Comparison of ENCODE assay signal across 16 cellular contexts in the genomic region with DNA sequence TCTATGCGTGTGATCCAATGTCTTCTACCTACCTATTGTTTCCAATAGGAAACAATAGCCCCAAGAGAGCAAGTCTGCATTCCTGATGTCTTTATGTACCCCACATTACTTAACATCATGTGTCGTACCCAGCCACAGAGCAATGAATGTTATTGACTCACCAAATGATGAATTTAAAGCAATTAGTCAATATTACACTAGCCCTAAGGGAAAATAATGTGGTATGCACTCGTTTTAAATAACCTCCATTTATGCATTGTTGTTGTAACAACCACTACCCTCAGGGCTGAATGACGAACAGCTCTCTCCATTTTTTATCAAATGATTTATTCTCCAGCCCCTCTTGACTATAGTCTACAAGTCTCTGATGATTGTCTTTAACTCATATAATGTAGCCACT.
"Had no signal": no experiment of that assay in that cellular context is flagged by ENCODE, and none has a peak within 500 bp of the region (broad histone marks: within the 10 kb centered on the region; RNA-seq: fewer than 3 reads in every experiment).

No MANE protein-coding gene starts in this region.

- H3K36me3 Mint-ChIP-seq: activated naive CD8-positive, alpha-beta T cell treated with anti-CD3 and anti-CD28 coated beads, Interleukin-2, amount 10 ng/mL, durations not matched to agents 7 days and 5 days; naive B cell; stimulated activated naive B cell treated with anti-CD40 and anti-IgM and Interleukin-4, amounts not matched to agents 10 μg/mL and 1 μg/mL and 100 μg/mL, for 72 hours had no signal

- H3K9me3 ChIP-seq: left lung, ovary, sigmoid colon, tibial artery had no signal

- DNase-seq: activated B cell treated with CpG ODN at 0.5 μM for 24 hours; activated CD4-positive, alpha-beta T cell treated with anti-CD3 and anti-CD28 coated beads, Interleukin-2, amount 10 ng/mL, durations not matched to agents 24 days and 14 days; activated CD8-positive, alpha-beta memory T cell treated with anti-CD3 and anti-CD28 coated beads, Interleukin-2, amount 50 U/mL, for 48 hours; activated CD8-positive, alpha-beta T cell treated with anti-CD3 and anti-CD28 coated beads, Interleukin-2, amount 10 ng/mL, durations not matched to agents 7 days and 5 days; activated naive CD8-positive, alpha-beta T cell treated with anti-CD3 and anti-CD28 coated beads, Interleukin-2, amount 10 ng/mL, durations not matched to agents 7 days and 5 days; effector memory CD4-positive, alpha-beta T cell; islet precursor cell; left lung; naive B cell; ovary; sigmoid colon; stimulated activated CD4-positive, alpha-beta T cell treated with anti-CD3 and anti-CD28 coated beads, Interleukin-12 subunit alpha, Interleukin-12 subunit beta, amount 100 ng/mL, for 4 hours; stimulated activated CD4-positive, alpha-beta T cell treated with anti-CD3 and anti-CD28 coated beads, Interleukin-2, amount 100 ng/mL, for 24 hours; stimulated activated naive B cell treated with anti-CD40 and anti-IgM and Interleukin-4, amounts not matched to agents 10 μg/mL and 1 μg/mL and 100 μg/mL, for 72 hours; tibial artery had no signal

- ATAC-seq: activated CD8-positive, alpha-beta T cell treated with anti-CD3 and anti-CD28 coated beads, Interleukin-2, amount 10 ng/mL, durations not matched to agents 7 days and 5 days; left lung; stimulated activated naive B cell treated with anti-CD40 and anti-IgM and Interleukin-4, amounts not matched to agents 10 μg/mL and 1 μg/mL and 100 μg/mL, for 72 hours had no signal

- H3K27me3 ChIP-seq: left lung, ovary, sigmoid colon, tibial artery had no signal

- H3K4me3 Mint-ChIP-seq: activated B cell treated with CpG ODN at 0.5 μM for 24 hours; activated CD4-positive, alpha-beta T cell treated with anti-CD3 and anti-CD28 coated beads, Interleukin-2, amount 10 ng/mL, durations not matched to agents 24 days and 14 days; activated CD8-positive, alpha-beta T cell treated with anti-CD3 and anti-CD28 coated beads, Interleukin-2, amount 10 ng/mL, durations not matched to agents 7 days and 5 days; activated naive CD8-positive, alpha-beta T cell treated with anti-CD3 and anti-CD28 coated beads, Interleukin-2, amount 10 ng/mL, durations not matched to agents 7 days and 5 days; dendritic cell treated with granulocyte-macrophage colony-stimulating factor and Interleukin-4, amounts not matched to agents 40 ng/mL and 50 ng/mL, for 4 days; naive B cell; stimulated activated naive B cell treated with anti-CD40 and anti-IgM and Interleukin-4, amounts not matched to agents 10 μg/mL and 1 μg/mL and 100 μg/mL, for 72 hours had no signal

- H3K9me3 Mint-ChIP-seq: activated CD4-positive, alpha-beta T cell treated with anti-CD3 and anti-CD28 coated beads, Interleukin-2, amount 10 ng/mL, durations not matched to agents 24 days and 14 days had no signal

- H3K27me3 Mint-ChIP-seq: activated B cell treated with CpG ODN at 0.5 μM for 24 hours; activated CD4-positive, alpha-beta T cell treated with anti-CD3 and anti-CD28 coated beads, Interleukin-2, amount 10 ng/mL, durations not matched to agents 24 days and 14 days; activated naive CD8-positive, alpha-beta T cell treated with anti-CD3 and anti-CD28 coated beads, Interleukin-2, amount 10 ng/mL, durations not matched to agents 7 days and 5 days; dendritic cell treated with granulocyte-macrophage colony-stimulating factor and Interleukin-4, amounts not matched to agents 40 ng/mL and 50 ng/mL, for 4 days; naive B cell; stimulated activated naive B cell treated with anti-CD40 and anti-IgM and Interleukin-4, amounts not matched to agents 10 μg/mL and 1 μg/mL and 100 μg/mL, for 72 hours had no signal

- H3K4me3 ChIP-seq: left lung, ovary, sigmoid colon, tibial artery had no signal

- H3K27ac Mint-ChIP-seq: activated B cell treated with CpG ODN at 0.5 μM for 24 hours; activated CD4-positive, alpha-beta T cell treated with anti-CD3 and anti-CD28 coated beads, Interleukin-2, amount 10 ng/mL, durations not matched to agents 24 days and 14 days; activated CD8-positive, alpha-beta T cell treated with anti-CD3 and anti-CD28 coated beads, Interleukin-2, amount 10 ng/mL, durations not matched to agents 7 days and 5 days; activated naive CD8-positive, alpha-beta T cell treated with anti-CD3 and anti-CD28 coated beads, Interleukin-2, amount 10 ng/mL, durations not matched to agents 7 days and 5 days; dendritic cell treated with granulocyte-macrophage colony-stimulating factor and Interleukin-4, amounts not matched to agents 40 ng/mL and 50 ng/mL, for 4 days; naive B cell; stimulated activated naive B cell treated with anti-CD40 and anti-IgM and Interleukin-4, amounts not matched to agents 10 μg/mL and 1 μg/mL and 100 μg/mL, for 72 hours had no signal

- H3K36me3 ChIP-seq: left lung, ovary, sigmoid colon, tibial artery had no signal

- H3K4me1 ChIP-seq: left lung, sigmoid colon, tibial artery had no signal

- H3K4me1 Mint-ChIP-seq: activated B cell treated with CpG ODN at 0.5 μM for 24 hours; activated CD4-positive, alpha-beta T cell treated with anti-CD3 and anti-CD28 coated beads, Interleukin-2, amount 10 ng/mL, durations not matched to agents 24 days and 14 days; activated naive CD8-positive, alpha-beta T cell treated with anti-CD3 and anti-CD28 coated beads, Interleukin-2, amount 10 ng/mL, durations not matched to agents 7 days and 5 days; naive B cell; stimulated activated naive B cell treated with anti-CD40 and anti-IgM and Interleukin-4, amounts not matched to agents 10 μg/mL and 1 μg/mL and 100 μg/mL, for 72 hours had no signal

- H3K27ac ChIP-seq: left lung, ovary, sigmoid colon, tibial artery had no signal
